Comparison of ENCODE assay signal across 1 cellular context in the genomic region with DNA sequence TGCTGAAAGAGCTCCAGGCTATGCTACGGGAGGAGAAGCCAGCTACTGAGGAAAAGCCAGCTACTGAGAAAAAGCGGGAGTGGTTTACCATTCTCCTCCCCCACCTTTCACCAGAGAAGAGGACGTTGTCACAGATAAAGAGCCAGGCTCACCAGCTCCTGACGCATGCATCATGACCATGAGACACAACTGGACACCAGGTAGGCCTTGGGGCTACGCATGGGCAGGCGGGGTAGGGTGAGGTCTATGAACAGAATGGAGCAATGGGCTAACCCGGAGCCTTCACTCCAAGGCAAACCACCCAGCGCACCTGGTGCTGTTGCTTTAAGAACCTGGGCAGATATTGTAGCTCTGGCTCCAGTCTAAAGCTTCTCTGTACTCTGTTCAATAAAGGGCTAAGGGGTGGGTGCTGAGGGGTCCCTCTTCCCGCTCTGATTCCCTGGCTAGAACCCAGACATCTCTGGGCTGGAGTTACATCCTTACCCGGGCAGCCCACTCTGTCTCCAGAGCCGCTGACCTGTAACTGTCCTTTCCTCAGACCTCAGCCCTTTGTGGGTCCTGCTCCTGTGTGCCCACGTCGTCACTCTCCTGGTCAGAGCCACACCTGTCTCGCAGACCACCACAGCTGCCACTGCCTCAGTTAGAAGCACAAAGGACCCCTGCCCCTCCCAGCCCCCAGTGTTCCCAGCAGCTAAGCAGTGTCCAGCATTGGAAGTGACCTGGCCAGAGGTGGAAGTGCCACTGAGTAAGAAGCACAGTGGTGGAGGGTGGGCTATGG.
TF ChIP-seq lines count a peak whose summit lies in the region.

No MANE protein-coding gene starts in this region.

TF ChIP-seq in IMR-90, 13 proteins besides CTCF, POLR2A, EP300 and RAD21 (continued from another document):
- TF ChIP-seq MXI1 (IDR thresholded peaks at IDR 0.05; ENCODE audit: borderline replicate concordance, low read depth, low read length) (no peak), BHLHE40 (IDR thresholded peaks at IDR 0.05; ENCODE audit: low read depth, low read length) (no peak), RCOR1 (IDR thresholded peaks at IDR 0.05; ENCODE audit: insufficient replicate concordance, low read length) (no peak), CEBPB (IDR thresholded peaks at IDR 0.05; ENCODE audit: low read depth, low read length) (no peak), RFX5 (IDR thresholded peaks at IDR 0.05; ENCODE audit: low read depth, low read length) (no peak), MAFK (IDR thresholded peaks at IDR 0.05; ENCODE audit: low read depth, low read length) (no peak), NFE2L2 (IDR thresholded peaks at IDR 0.05; ENCODE audit: low read depth, low read length) (no peak), CHD1 (IDR thresholded peaks at IDR 0.05; ENCODE audit: low read depth, low read length) (no peak)
- TF ChIP-seq, protein P1, sequence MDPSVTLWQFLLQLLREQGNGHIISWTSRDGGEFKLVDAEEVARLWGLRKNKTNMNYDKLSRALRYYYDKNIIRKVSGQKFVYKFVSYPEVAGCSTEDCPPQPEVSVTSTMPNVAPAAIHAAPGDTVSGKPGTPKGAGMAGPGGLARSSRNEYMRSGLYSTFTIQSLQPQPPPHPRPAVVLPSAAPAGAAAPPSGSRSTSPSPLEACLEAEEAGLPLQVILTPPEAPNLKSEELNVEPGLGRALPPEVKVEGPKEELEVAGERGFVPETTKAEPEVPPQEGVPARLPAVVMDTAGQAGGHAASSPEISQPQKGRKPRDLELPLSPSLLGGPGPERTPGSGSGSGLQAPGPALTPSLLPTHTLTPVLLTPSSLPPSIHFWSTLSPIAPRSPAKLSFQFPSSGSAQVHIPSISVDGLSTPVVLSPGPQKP (IDR thresholded peaks at IDR 0.05; ENCODE audit: borderline replicate concordance, low read depth, low read length): no peak
